ENCODE assay signal across 1 cellular context in the genomic region with DNA sequence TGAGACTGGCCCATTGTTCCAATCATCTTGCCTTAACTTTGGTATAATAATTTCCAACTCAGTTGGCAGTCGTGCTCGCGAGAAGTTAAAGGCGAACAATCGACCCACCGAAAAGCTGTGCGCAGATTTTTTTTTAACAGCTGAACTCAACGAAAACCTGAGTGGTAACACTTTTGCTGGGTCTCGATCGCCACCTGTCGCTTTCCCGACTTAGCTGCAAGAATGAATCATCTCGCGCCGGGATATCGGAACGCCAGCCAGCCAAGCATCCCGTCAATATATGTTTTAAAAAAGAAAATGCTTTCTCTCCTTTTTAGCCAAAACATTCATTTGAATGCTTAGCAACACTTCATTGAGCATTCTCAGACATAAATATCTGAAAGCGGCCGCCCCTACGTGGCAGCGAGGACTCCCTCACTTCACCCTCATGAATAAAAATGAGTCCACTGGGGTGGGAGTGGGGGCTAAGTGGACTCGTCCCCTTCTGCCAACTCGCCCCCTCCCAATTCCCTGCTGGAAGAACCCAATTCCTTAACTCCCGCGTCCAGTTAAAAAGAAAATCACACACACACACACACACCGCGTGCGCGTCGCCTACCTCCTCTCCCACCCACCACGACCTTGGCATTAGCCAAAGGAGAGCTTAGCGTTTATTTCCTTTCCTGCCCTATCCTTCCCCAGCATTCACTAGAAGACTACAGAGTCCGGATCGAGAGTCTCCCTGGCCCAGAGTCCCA.
TF ChIP-seq lines count a peak whose summit lies in the region.

No MANE protein-coding gene starts in this region.

TF ChIP-seq in HEK293, 187 proteins besides CTCF, POLR2A, EP300 and RAD21 (continued from another document and continues in another):
- TF ChIP-seq REST (tag by site-specific recombination; IDR thresholded peaks at IDR 0.05) (no peak), ZNF140 (tag by site-specific recombination; IDR thresholded peaks at IDR 0.05) (no peak), ZNF555 (tag by site-specific recombination; conservative IDR thresholded peaks at IDR 0.05) (no peak), ZNF221 (tag by site-specific recombination; IDR thresholded peaks at IDR 0.05; ENCODE audit: borderline replicate concordance) (no peak), SCRT1 (tag by site-specific recombination; IDR thresholded peaks at IDR 0.05; ENCODE audit: borderline replicate concordance) (no peak), ZNF16 (tag by site-specific recombination; IDR thresholded peaks at IDR 0.05; ENCODE audit: low read depth) (no peak), KLF9 (tag by site-specific recombination; IDR thresholded peaks at IDR 0.05; ENCODE audit: low read depth) (no peak), GFI1B (tag by site-specific recombination; IDR thresholded peaks at IDR 0.05) (0 out of 2 replicates have a peak, but pooled peaks have one; percentile 13), ZNF133 (tag by site-specific recombination; IDR thresholded peaks at IDR 0.05) (no peak), ZNF792 (tag by site-specific recombination; IDR thresholded peaks at IDR 0.05) (no peak), ZNF146 (tag by site-specific recombination; IDR thresholded peaks at IDR 0.05) (no peak), ZBTB48 (tag by site-specific recombination; IDR thresholded peaks at IDR 0.05) (no peak), ZFP3 (tag by site-specific recombination; IDR thresholded peaks at IDR 0.05; ENCODE audit: low read depth) (no peak), EGR2 (tag by site-specific recombination; IDR thresholded peaks at IDR 0.05; ENCODE audit: low read depth) (peak; percentile 93), ZFHX2 (tag by site-specific recombination; conservative IDR thresholded peaks at IDR 0.05) (peak; percentile 95), ZBTB8A (tag by site-specific recombination; IDR thresholded peaks at IDR 0.05) (no peak), ZBTB17 (tag by site-specific recombination; IDR thresholded peaks at IDR 0.05) (no peak; the same call in 1 of the 2 replicates), ZNF366 (tag by site-specific recombination; conservative IDR thresholded peaks at IDR 0.05) (no peak), ZNF473 (tag by site-specific recombination; IDR thresholded peaks at IDR 0.05) (no peak), ZNF645 (tag by site-specific recombination; IDR thresholded peaks at IDR 0.05) (no peak), ZNF394 (tag by site-specific recombination; IDR thresholded peaks at IDR 0.05; ENCODE audit: borderline replicate concordance) (no peak), ZNF629 (tag by site-specific recombination; IDR thresholded peaks at IDR 0.05) (no peak), ZNF600 (tag by site-specific recombination; IDR thresholded peaks at IDR 0.05) (no peak), ZNF660 (tag by site-specific recombination; IDR thresholded peaks at IDR 0.05) (peak; percentile 79; the same call in 1 of the 2 replicates), ZNF211 (tag by site-specific recombination; IDR thresholded peaks at IDR 0.05; ENCODE audit: low read depth) (no peak), ZNF791 (tag by site-specific recombination; IDR thresholded peaks at IDR 0.05) (no peak), SETDB1 (IDR thresholded peaks at IDR 0.05; ENCODE audit: insufficient read length, low read length) (no peak), ZNF76 (tag by site-specific recombination; IDR thresholded peaks at IDR 0.05; ENCODE audit: borderline replicate concordance, low read depth) (peak; percentile 10; the same call in 1 of the 2 replicates), ZBTB20 (tag by site-specific recombination; IDR thresholded peaks at IDR 0.05) (0 out of 2 replicates have a peak, but pooled peaks have one; percentile 16), OVOL3 (tag by site-specific recombination; IDR thresholded peaks at IDR 0.05) (no peak), ZNF138 (tag by site-specific recombination; IDR thresholded peaks at IDR 0.05; ENCODE audit: borderline replicate concordance) (no peak), YY2 (tag by site-specific recombination; IDR thresholded peaks at IDR 0.05) (no peak), ZNF677 (tag by site-specific recombination; IDR thresholded peaks at IDR 0.05) (no peak), ZNF837 (tag by site-specific recombination; IDR thresholded peaks at IDR 0.05) (no peak), ZNF416 (tag by site-specific recombination; IDR thresholded peaks at IDR 0.05) (no peak), ZNF404 (tag by site-specific recombination; IDR thresholded peaks at IDR 0.05) (no peak), ZIC2 (tag by site-specific recombination; IDR thresholded peaks at IDR 0.05) (no peak), ZBTB7A (tag by site-specific recombination; IDR thresholded peaks at IDR 0.05; ENCODE audit: low read depth) (no peak), ZNF2 (tag by site-specific recombination; IDR thresholded peaks at IDR 0.05) (0 out of 2 replicates have a peak, but pooled peaks have one; percentile 39), ZNF175 (tag by site-specific recombination; IDR thresholded peaks at IDR 0.05) (no peak), ZNF501 (tag by site-specific recombination; IDR thresholded peaks at IDR 0.05) (no peak), ZNF561 (tag by site-specific recombination; IDR thresholded peaks at IDR 0.05; ENCODE audit: borderline replicate concordance) (0 out of 2 replicates have a peak, but pooled peaks have one; percentile 59), ZNF843 (tag by site-specific recombination; IDR thresholded peaks at IDR 0.05) (no peak), RBAK (tag by site-specific recombination; IDR thresholded peaks at IDR 0.05) (no peak), MZF1 (tag by site-specific recombination; IDR thresholded peaks at IDR 0.05; ENCODE audit: borderline replicate concordance) (no peak), ZNF132 (tag by site-specific recombination; IDR thresholded peaks at IDR 0.05; ENCODE audit: borderline replicate concordance) (no peak), IKZF3 (tag by site-specific recombination; IDR thresholded peaks at IDR 0.05) (no peak)
- TF ChIP-seq, protein P1, sequence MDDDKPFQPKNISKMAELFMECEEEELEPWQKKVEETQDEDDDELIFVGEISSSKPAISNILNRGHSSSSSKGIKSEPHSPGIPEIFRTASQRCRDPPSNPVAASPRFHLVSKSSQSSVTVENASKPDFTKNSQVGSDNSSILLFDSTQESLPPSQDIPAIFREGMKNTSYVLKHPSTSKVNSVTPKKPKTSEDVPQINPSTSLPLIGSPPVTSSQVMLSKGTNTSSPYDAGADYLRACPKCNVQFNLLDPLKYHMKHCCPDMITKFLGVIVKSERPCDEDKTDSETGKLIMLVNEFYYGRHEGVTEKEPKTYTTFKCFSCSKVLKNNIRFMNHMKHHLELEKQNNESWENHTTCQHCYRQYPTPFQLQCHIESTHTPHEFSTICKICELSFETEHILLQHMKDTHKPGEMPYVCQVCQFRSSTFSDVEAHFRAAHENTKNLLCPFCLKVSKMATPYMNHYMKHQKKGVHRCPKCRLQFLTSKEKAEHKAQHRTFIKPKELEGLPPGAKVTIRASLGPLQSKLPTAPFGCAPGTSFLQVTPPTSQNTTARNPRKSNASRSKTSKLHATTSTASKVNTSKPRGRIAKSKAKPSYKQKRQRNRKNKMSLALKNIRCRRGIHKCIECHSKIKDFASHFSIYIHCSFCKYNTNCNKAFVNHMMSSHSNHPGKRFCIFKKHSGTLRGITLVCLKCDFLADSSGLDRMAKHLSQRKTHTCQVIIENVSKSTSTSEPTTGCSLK (tag by site-specific recombination; IDR thresholded peaks at IDR 0.05), result no peak
- TF ChIP-seq, protein P2, sequence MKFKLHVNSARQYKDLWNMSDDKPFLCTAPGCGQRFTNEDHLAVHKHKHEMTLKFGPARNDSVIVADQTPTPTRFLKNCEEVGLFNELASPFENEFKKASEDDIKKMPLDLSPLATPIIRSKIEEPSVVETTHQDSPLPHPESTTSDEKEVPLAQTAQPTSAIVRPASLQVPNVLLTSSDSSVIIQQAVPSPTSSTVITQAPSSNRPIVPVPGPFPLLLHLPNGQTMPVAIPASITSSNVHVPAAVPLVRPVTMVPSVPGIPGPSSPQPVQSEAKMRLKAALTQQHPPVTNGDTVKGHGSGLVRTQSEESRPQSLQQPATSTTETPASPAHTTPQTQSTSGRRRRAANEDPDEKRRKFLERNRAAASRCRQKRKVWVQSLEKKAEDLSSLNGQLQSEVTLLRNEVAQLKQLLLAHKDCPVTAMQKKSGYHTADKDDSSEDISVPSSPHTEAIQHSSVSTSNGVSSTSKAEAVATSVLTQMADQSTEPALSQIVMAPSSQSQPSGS (tag by site-specific recombination; IDR thresholded peaks at IDR 0.05; ENCODE audit: low read depth), result no peak
- TF ChIP-seq, protein P3, sequence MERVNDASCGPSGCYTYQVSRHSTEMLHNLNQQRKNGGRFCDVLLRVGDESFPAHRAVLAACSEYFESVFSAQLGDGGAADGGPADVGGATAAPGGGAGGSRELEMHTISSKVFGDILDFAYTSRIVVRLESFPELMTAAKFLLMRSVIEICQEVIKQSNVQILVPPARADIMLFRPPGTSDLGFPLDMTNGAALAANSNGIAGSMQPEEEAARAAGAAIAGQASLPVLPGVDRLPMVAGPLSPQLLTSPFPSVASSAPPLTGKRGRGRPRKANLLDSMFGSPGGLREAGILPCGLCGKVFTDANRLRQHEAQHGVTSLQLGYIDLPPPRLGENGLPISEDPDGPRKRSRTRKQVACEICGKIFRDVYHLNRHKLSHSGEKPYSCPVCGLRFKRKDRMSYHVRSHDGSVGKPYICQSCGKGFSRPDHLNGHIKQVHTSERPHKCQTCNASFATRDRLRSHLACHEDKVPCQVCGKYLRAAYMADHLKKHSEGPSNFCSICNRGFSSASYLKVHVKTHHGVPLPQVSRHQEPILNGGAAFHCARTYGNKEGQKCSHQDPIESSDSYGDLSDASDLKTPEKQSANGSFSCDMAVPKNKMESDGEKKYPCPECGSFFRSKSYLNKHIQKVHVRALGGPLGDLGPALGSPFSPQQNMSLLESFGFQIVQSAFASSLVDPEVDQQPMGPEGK (tag by site-specific recombination; IDR thresholded peaks at IDR 0.05), result peak; percentile 58
- TF ChIP-seq, protein P4, sequence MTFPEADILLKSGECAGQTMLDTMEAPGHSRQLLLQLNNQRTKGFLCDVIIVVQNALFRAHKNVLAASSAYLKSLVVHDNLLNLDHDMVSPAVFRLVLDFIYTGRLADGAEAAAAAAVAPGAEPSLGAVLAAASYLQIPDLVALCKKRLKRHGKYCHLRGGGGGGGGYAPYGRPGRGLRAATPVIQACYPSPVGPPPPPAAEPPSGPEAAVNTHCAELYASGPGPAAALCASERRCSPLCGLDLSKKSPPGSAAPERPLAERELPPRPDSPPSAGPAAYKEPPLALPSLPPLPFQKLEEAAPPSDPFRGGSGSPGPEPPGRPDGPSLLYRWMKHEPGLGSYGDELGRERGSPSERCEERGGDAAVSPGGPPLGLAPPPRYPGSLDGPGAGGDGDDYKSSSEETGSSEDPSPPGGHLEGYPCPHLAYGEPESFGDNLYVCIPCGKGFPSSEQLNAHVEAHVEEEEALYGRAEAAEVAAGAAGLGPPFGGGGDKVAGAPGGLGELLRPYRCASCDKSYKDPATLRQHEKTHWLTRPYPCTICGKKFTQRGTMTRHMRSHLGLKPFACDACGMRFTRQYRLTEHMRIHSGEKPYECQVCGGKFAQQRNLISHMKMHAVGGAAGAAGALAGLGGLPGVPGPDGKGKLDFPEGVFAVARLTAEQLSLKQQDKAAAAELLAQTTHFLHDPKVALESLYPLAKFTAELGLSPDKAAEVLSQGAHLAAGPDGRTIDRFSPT (tag by site-specific recombination; IDR thresholded peaks at IDR 0.05), result no peak
- TF ChIP-seq, protein P5, sequence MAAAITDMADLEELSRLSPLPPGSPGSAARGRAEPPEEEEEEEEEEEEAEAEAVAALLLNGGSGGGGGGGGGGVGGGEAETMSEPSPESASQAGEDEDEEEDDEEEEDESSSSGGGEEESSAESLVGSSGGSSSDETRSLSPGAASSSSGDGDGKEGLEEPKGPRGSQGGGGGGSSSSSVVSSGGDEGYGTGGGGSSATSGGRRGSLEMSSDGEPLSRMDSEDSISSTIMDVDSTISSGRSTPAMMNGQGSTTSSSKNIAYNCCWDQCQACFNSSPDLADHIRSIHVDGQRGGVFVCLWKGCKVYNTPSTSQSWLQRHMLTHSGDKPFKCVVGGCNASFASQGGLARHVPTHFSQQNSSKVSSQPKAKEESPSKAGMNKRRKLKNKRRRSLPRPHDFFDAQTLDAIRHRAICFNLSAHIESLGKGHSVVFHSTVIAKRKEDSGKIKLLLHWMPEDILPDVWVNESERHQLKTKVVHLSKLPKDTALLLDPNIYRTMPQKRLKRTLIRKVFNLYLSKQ (tag by site-specific recombination; IDR thresholded peaks at IDR 0.05; ENCODE audit: borderline replicate concordance), result no peak
- TF ChIP-seq, protein P6, sequence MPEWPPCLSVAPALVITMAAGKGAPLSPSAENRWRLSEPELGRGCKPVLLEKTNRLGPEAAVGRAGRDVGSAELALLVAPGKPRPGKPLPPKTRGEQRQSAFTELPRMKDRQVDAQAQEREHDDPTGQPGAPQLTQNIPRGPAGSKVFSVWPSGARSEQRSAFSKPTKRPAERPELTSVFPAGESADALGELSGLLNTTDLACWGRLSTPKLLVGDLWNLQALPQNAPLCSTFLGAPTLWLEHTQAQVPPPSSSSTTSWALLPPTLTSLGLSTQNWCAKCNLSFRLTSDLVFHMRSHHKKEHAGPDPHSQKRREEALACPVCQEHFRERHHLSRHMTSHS (tag by site-specific recombination; IDR thresholded peaks at IDR 0.05), result no peak
